In the genomic region with DNA sequence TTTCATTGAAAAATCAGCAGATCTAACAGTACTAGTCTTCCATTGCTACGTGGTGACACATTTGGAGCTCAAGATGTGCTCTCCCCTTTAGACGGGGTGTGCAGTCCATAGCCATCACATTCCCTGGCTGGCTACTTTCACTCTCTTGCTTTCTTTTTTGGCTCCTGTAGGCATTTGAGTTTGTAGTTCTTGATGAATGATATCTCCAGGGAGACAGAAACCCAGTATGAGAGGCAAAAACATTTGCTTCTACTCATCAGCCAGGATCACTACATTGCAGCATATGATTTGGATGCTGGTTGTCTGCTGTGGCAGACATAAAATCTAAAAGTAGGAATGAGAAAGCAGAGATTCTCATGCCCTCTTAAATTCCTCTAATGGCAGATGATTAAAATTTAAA, we compare ENCODE assay signal across 1 cellular context.
TF ChIP-seq lines count a peak whose summit lies in the region.

No MANE protein-coding gene starts in this region.

TF ChIP-seq in IMR-90, 13 proteins besides CTCF, POLR2A, EP300 and RAD21 (continued from another document):
- TF ChIP-seq, protein P1, sequence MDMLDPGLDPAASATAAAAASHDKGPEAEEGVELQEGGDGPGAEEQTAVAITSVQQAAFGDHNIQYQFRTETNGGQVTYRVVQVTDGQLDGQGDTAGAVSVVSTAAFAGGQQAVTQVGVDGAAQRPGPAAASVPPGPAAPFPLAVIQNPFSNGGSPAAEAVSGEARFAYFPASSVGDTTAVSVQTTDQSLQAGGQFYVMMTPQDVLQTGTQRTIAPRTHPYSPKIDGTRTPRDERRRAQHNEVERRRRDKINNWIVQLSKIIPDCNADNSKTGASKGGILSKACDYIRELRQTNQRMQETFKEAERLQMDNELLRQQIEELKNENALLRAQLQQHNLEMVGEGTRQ (IDR thresholded peaks at IDR 0.05; ENCODE audit: low read depth, low read length), result no peak
- TF ChIP-seq FOS (IDR thresholded peaks at IDR 0.05; ENCODE audit: low read depth, low read length), result no peak
- no peak for TF ChIP-seq SMC3 (IDR thresholded peaks at IDR 0.05; ENCODE audit: low read depth, low read length)
- TF ChIP-seq BHLHE40 (IDR thresholded peaks at IDR 0.05; ENCODE audit: low read depth, low read length), result no peak
